23 cellular contexts compared by ENCODE assay signal in genomic region chr11:2296913-2297622, GRCh38. TPM values are rescaled to one million over a fixed set of nuclear protein-coding genes. Genes with fewer than 3 reads are reported as not detected.
DNase-seq lines count a peak whose midpoint lies in the region; ATAC-seq and TF ChIP-seq lines count a peak whose summit lies in the region.
"Had no signal": no experiment of that assay in that cellular context is flagged by ENCODE, and none has a peak within 500 bp of the region (broad histone marks: within the 10 kb centered on the region; RNA-seq: fewer than 3 reads in every experiment).

No MANE protein-coding gene starts in this region.

- no peak overlapping the region for H3K4me2 ChIP-seq in trophoblast cell (ENCODE audit: low read length)
- H3K4me2 ChIP-seq: hepatocyte, PC-9 had no signal

- no peak for TF ChIP-seq CTCF in activated CD8-positive, alpha-beta T cell treated with anti-CD3 and anti-CD28 coated beads for 36 hours (IDR thresholded peaks at IDR 0.05)
- no peak for TF ChIP-seq CTCF in WERI-Rb-1 (IDR thresholded peaks at IDR 0.05; ENCODE audit: low read depth, low read length)

- no peak overlapping the region for H2BK5ac ChIP-seq in trophoblast cell (ENCODE audit: low read depth, low read length, poor library complexity)

- H3K23ac ChIP-seq in trophoblast cell (ENCODE audit: low read length): no peak overlapping the region

- H3K9me3 ChIP-seq in T-helper 17 cell (ENCODE audit: control insufficient read depth, low read length, poor library complexity, severe bottlenecking): no peaks in the 10 kb centered on the region
- H3K9me3 ChIP-seq in trophoblast cell (ENCODE audit: insufficient read depth, low read depth, low read length): no peaks in the 10 kb centered on the region
- no peaks in the 10 kb centered on the region for H3K9me3 ChIP-seq in WERI-Rb-1 (ENCODE audit: severe bottlenecking)
- H3K9me3 ChIP-seq: spleen, uterus had no signal

- H3K36me3 Mint-ChIP-seq in activated CD8-positive, alpha-beta T cell treated with anti-CD3 and anti-CD28 coated beads, Interleukin-2, amount 10 ng/mL, durations not matched to agents 7 days and 5 days (ENCODE audit: low read depth): peaks cover 14% of the 10 kb centered on the region
- no peaks in the 10 kb centered on the region for H3K36me3 Mint-ChIP-seq in activated CD8-positive, alpha-beta T cell treated with anti-CD3 and anti-CD28 coated beads for 36 hours (ENCODE audit: low read depth)
- H3K36me3 Mint-ChIP-seq in T-helper 17 cell (ENCODE audit: low read depth): peaks cover 3% of the 10 kb centered on the region
- H3K36me3 Mint-ChIP-seq: stimulated activated memory B cell treated with anti-CD40 and anti-IgM and Interleukin-4, amounts not matched to agents 10 μg/mL and 1 μg/mL and 100 μg/mL, for 72 hours had no signal

- no peak overlapping the region for H4K91ac ChIP-seq in trophoblast cell (ENCODE audit: low read depth, low read length)

- H3K27me3 ChIP-seq in trophoblast cell (ENCODE audit: insufficient read depth, low read length): no peaks in the 10 kb centered on the region
- H3K27me3 ChIP-seq in WERI-Rb-1 (ENCODE audit: insufficient read depth, low read depth, severe bottlenecking): peaks cover 45% of the 10 kb centered on the region
- H3K27me3 ChIP-seq: hepatocyte, spleen, uterus had no signal

- H3K4me3 ChIP-seq in trophoblast cell (ENCODE audit: low read depth, low read length): no peak overlapping the region
- H3K4me3 ChIP-seq in WERI-Rb-1 (ENCODE audit: low read depth, low read length): no peak overlapping the region
- H3K4me3 ChIP-seq: hepatocyte, PC-9, spleen, uterus had no signal

- no peak overlapping the region for H3K14ac ChIP-seq in trophoblast cell (ENCODE audit: low read length)

- peaks cover 7% of the 10 kb centered on the region for H3K27me3 Mint-ChIP-seq in activated CD8-positive, alpha-beta T cell treated with anti-CD3 and anti-CD28 coated beads, Interleukin-2, amount 10 ng/mL, durations not matched to agents 7 days and 5 days (ENCODE audit: low read depth)
- H3K27me3 Mint-ChIP-seq in activated CD8-positive, alpha-beta T cell treated with anti-CD3 and anti-CD28 coated beads for 36 hours: no peaks in the 10 kb centered on the region
- H3K27me3 Mint-ChIP-seq in T-helper 17 cell: no peaks in the 10 kb centered on the region

- H3K27ac Mint-ChIP-seq in activated CD8-positive, alpha-beta T cell treated with anti-CD3 and anti-CD28 coated beads, Interleukin-2, amount 10 ng/mL, durations not matched to agents 7 days and 5 days: peak overlapping the region; percentile 8
- no peak overlapping the region for H3K27ac Mint-ChIP-seq in activated CD8-positive, alpha-beta T cell treated with anti-CD3 and anti-CD28 coated beads for 36 hours
- H3K27ac Mint-ChIP-seq in T-helper 17 cell: peak overlapping the region; percentile 59

- no peak overlapping the region for H3K4ac ChIP-seq in trophoblast cell (ENCODE audit: low read depth, low read length)

- H4K8ac ChIP-seq in trophoblast cell (ENCODE audit: low read depth, low read length): no peak overlapping the region

- ATAC-seq in activated CD8-positive, alpha-beta T cell treated with anti-CD3 and anti-CD28 coated beads, Interleukin-2, amount 10 ng/mL, durations not matched to agents 7 days and 5 days: no peak
- no peak for ATAC-seq in activated CD8-positive, alpha-beta T cell treated with anti-CD3 and anti-CD28 coated beads for 36 hours
- no peak for ATAC-seq in T-helper 17 cell
- ATAC-seq in sciatic nerve: no peak
- ATAC-seq: SK-N-SH treated with all-trans-retinoic acid at 6 μM for 48 hours; stimulated activated memory B cell treated with anti-CD40 and anti-IgM and Interleukin-4, amounts not matched to agents 10 μg/mL and 1 μg/mL and 100 μg/mL, for 72 hours had no signal

- no peak overlapping the region for H3K9ac ChIP-seq in trophoblast cell (ENCODE audit: low read length)

- H2AFZ ChIP-seq in trophoblast cell (ENCODE audit: insufficient read depth, low read length, poor library complexity): no peak overlapping the region
- H2AFZ ChIP-seq: hepatocyte, PC-9 had no signal

- CTCF ChIA-PET in activated CD8-positive, alpha-beta T cell treated with anti-CD3 and anti-CD28 coated beads, Interleukin-2, amount 10 ng/mL, durations not matched to agents 7 days and 5 days (lab: Charles Lee): interaction anchor here (1.2 to 2.9 kb wide), 3 partner anchors 8 to 124 kb away, joined by 3 to 11 read pairs (median 6); no protein-coding TSS in a partner anchor
- CTCF ChIA-PET in activated CD8-positive, alpha-beta T cell treated with anti-CD3 and anti-CD28 coated beads for 36 hours (lab: Charles Lee): interaction anchor here (1.2 to 13.9 kb wide), 4 partner anchors 98 to 125 kb away, joined by 4 to 381 read pairs (median 40); no protein-coding TSS in a partner anchor

- POLR2A ChIA-PET in activated CD8-positive, alpha-beta T cell treated with anti-CD3 and anti-CD28 coated beads, Interleukin-2, amount 10 ng/mL, durations not matched to agents 7 days and 5 days (lab: Charles Lee): no interaction called here
- POLR2A ChIA-PET in activated CD8-positive, alpha-beta T cell treated with anti-CD3 and anti-CD28 coated beads for 36 hours (lab: Charles Lee): no interaction called here

- no peaks in the 10 kb centered on the region for H3K79me1 ChIP-seq in trophoblast cell (ENCODE audit: low read length)

- intact Hi-C loops in activated CD8-positive, alpha-beta T cell treated with anti-CD3 and anti-CD28 coated beads for 36 hours (cut with micrococcal nuclease): no loop called here
- intact Hi-C loops in sciatic nerve (cut with DNase I): loop anchor here (5.0 kb wide), 1 partner anchor 100 kb away; no protein-coding TSS in a partner anchor

- H3K4me3 Mint-ChIP-seq in activated CD8-positive, alpha-beta T cell treated with anti-CD3 and anti-CD28 coated beads, Interleukin-2, amount 10 ng/mL, durations not matched to agents 7 days and 5 days: no peak overlapping the region
- H3K4me3 Mint-ChIP-seq in activated CD8-positive, alpha-beta T cell treated with anti-CD3 and anti-CD28 coated beads for 36 hours: no peak overlapping the region
- no peak overlapping the region for H3K4me3 Mint-ChIP-seq in T-helper 17 cell
- H3K4me3 Mint-ChIP-seq: stimulated activated memory B cell treated with anti-CD40 and anti-IgM and Interleukin-4, amounts not matched to agents 10 μg/mL and 1 μg/mL and 100 μg/mL, for 72 hours had no signal

- no CpG with 5 or more reads among the region's 13 CpGs for WGBS in trophoblast cell (ENCODE audit: extremely low coverage, insufficient coverage, insufficient read length)

- H3K27ac ChIP-seq in trophoblast cell (ENCODE audit: low read depth, low read length): no peak overlapping the region
- no peak overlapping the region for H3K27ac ChIP-seq in WERI-Rb-1
- H3K27ac ChIP-seq: C4-2B, hepatocyte, HL-60, PC-9, uterus had no signal

- no peak overlapping the region for H3K18ac ChIP-seq in trophoblast cell (ENCODE audit: low read length)

- no peak overlapping the region for H2BK12ac ChIP-seq in trophoblast cell (ENCODE audit: low read length)

- H2BK120ac ChIP-seq in trophoblast cell (ENCODE audit: insufficient read depth, low read length, poor library complexity): no peak overlapping the region

- H3K4me1 ChIP-seq in trophoblast cell (ENCODE audit: control insufficient read depth in 1 of 2, insufficient read depth in 2 of 2, low read length in 2 of 2): no peaks in the 10 kb centered on the region
- H3K4me1 ChIP-seq: uterus had no signal

- no peak overlapping the region for H4K12ac ChIP-seq in trophoblast cell (ENCODE audit: low read depth, low read length)

- DNase-seq in activated CD8-positive, alpha-beta T cell treated with anti-CD3 and anti-CD28 coated beads, Interleukin-2, amount 10 ng/mL, durations not matched to agents 7 days and 5 days: no peak
- DNase-seq in activated CD8-positive, alpha-beta T cell treated with anti-CD3 and anti-CD28 coated beads for 36 hours: no peak
- DNase-seq in T-helper 17 cell: peak in 2 of 3 donors; percentile 2 to 7
- DNase-seq in islet precursor cell: peak; percentile 39
- DNase-seq in sciatic nerve (ENCODE audit: low spot score): peak; percentile 50
- DNase-seq in glomerular visceral epithelial cell (ENCODE audit: extremely low spot score): no peak
- DNase-seq in trophoblast cell: no peak
- DNase-seq in WERI-Rb-1: no peak
- DNase-seq: effector memory CD4-positive, alpha-beta T cell; EL; kidney glomerular epithelial cell; midbrain; MV-4-11; NCI-H69; PC-9; spleen had no signal

- H3K9me3 Mint-ChIP-seq in activated CD8-positive, alpha-beta T cell treated with anti-CD3 and anti-CD28 coated beads, Interleukin-2, amount 10 ng/mL, durations not matched to agents 7 days and 5 days (ENCODE audit: insufficient read depth): no peaks in the 10 kb centered on the region
- no peaks in the 10 kb centered on the region for H3K9me3 Mint-ChIP-seq in activated CD8-positive, alpha-beta T cell treated with anti-CD3 and anti-CD28 coated beads for 36 hours
- H3K9me3 Mint-ChIP-seq: stimulated activated memory B cell treated with anti-CD40 and anti-IgM and Interleukin-4, amounts not matched to agents 10 μg/mL and 1 μg/mL and 100 μg/mL, for 72 hours had no signal

- H3K36me3 ChIP-seq in trophoblast cell (ENCODE audit: control insufficient read depth in 1 of 2, insufficient read depth in 2 of 2, low read length in 2 of 2) (no peaks in the 10 kb centered on the region), WERI-Rb-1 (no peaks in the 10 kb centered on the region)
- H3K36me3 ChIP-seq: uterus had no signal

- no peak overlapping the region for H2AK5ac ChIP-seq in trophoblast cell (ENCODE audit: low read length)

- peaks cover 33% of the 10 kb centered on the region for H3K4me1 Mint-ChIP-seq in activated CD8-positive, alpha-beta T cell treated with anti-CD3 and anti-CD28 coated beads, Interleukin-2, amount 10 ng/mL, durations not matched to agents 7 days and 5 days (ENCODE audit: low read depth)
- peaks cover 42% of the 10 kb centered on the region for H3K4me1 Mint-ChIP-seq in activated CD8-positive, alpha-beta T cell treated with anti-CD3 and anti-CD28 coated beads for 36 hours (ENCODE audit: low read depth)
- H3K4me1 Mint-ChIP-seq in T-helper 17 cell: peaks cover 27% of the 10 kb centered on the region

- no peaks in the 10 kb centered on the region for H3K79me2 ChIP-seq in trophoblast cell (ENCODE audit: control insufficient read depth, insufficient read depth, low read length, poor library complexity)
- H3K79me2 ChIP-seq: hepatocyte had no signal

RNA-seq across cellular contexts. Expression of gene C11orf21, which starts 4.7 kb away (rescaled TPM):
- total RNA-seq in activated CD8-positive, alpha-beta T cell treated with anti-CD3 and anti-CD28 coated beads, Interleukin-2, amount 10 ng/mL, durations not matched to agents 7 days and 5 days: 10 to 100 TPM; 37.1 to 43.2 TPM
- 1 to 10 TPM; 2.1 to 2.2 TPM for total RNA-seq in activated CD8-positive, alpha-beta T cell treated with anti-CD3 and anti-CD28 coated beads for 36 hours
- 10 to 100 TPM; 50.1 to 89.1 TPM for total RNA-seq in T-helper 17 cell
- 3.1 TPM for total RNA-seq in sciatic nerve
- not detected in 2 replicates for polyA plus RNA-seq in trophoblast cell (2013)
- total RNA-seq: PC-9 had no signal

RNA-seq across cellular contexts. Expression of gene TSPAN32, which starts 4.7 kb away (rescaled TPM):
- 10 to 100 TPM; 39.7 to 47.0 TPM for total RNA-seq in activated CD8-positive, alpha-beta T cell treated with anti-CD3 and anti-CD28 coated beads, Interleukin-2, amount 10 ng/mL, durations not matched to agents 7 days and 5 days
- total RNA-seq in activated CD8-positive, alpha-beta T cell treated with anti-CD3 and anti-CD28 coated beads for 36 hours: 1 to 10 TPM; 3.1 to 4.9 TPM
- total RNA-seq in T-helper 17 cell (10 to 100 TPM; 65.7 to 93.2 TPM), sciatic nerve (7.3 TPM)
- polyA plus RNA-seq in trophoblast cell (2013): not detected in 2 replicates
- total RNA-seq: PC-9 had no signal

RNA-seq across cellular contexts. Expression of gene ASCL2, which starts 26.7 kb away (rescaled TPM):
- under 1 TPM; 0.13 to 0.53 TPM for total RNA-seq in activated CD8-positive, alpha-beta T cell treated with anti-CD3 and anti-CD28 coated beads, Interleukin-2, amount 10 ng/mL, durations not matched to agents 7 days and 5 days
- 1 to 10 TPM; 2.7 to 3.4 TPM for total RNA-seq in activated CD8-positive, alpha-beta T cell treated with anti-CD3 and anti-CD28 coated beads for 36 hours
- total RNA-seq in T-helper 17 cell (under 1 TPM in 1 of 2 donors, not detected in 1; 0.18 TPM), sciatic nerve (0.80 TPM)
- polyA plus RNA-seq in trophoblast cell (2013): 0.59 and 0.60 TPM in 2 replicates
- total RNA-seq: A172, PC-9 had no signal

Comparison
In these comparisons a context has a peak if more than half of its experiments do, and no peak if none do; other contexts are left out.
1. DNase-seq: peak in T-helper 17 cell (2 of 3), islet precursor cell (single experiment) and sciatic nerve (single experiment); none in activated CD8-positive, alpha-beta T cell treated with anti-CD3 and anti-CD28 coated beads, Interleukin-2, amount 10 ng/mL, durations not matched to agents 7 days and 5 days (single experiment), activated CD8-positive, alpha-beta T cell treated with anti-CD3 and anti-CD28 coated beads for 36 hours (single experiment), glomerular visceral epithelial cell (single experiment), trophoblast cell (0 of 2) and WERI-Rb-1 (single experiment).